In genomic region chr15:62365795-62366442, GRCh38 we compare ENCODE assay signal across 1 cellular context.
TF ChIP-seq lines count a peak whose summit lies in the region.

No MANE protein-coding gene starts in this region.

TF ChIP-seq in HepG2, 621 proteins besides CTCF, POLR2A, EP300 and RAD21 (continued from another document):
- no peak for TF ChIP-seq HBP1 (CRISPR knock-in tag; IDR thresholded peaks at IDR 0.05; ENCODE audit: low read depth)
- no peak for TF ChIP-seq HDAC2 (CRISPR knock-in tag; IDR thresholded peaks at IDR 0.05)
- no peak for TF ChIP-seq TAF1 (CRISPR knock-in tag; IDR thresholded peaks at IDR 0.05)
- no peak for TF ChIP-seq NR3C1 (CRISPR knock-in tag; IDR thresholded peaks at IDR 0.05)
- peak in 1 of 2 experiments; percentile 50; a peak in 1 of 4 replicates for TF ChIP-seq ATF4 (CRISPR knock-in tag; IDR thresholded peaks at IDR 0.05)
- TF ChIP-seq NFATC3 (CRISPR knock-in tag; IDR thresholded peaks at IDR 0.05), result no peak
- no peak for TF ChIP-seq ZBTB39 (CRISPR knock-in tag; IDR thresholded peaks at IDR 0.05)
- TF ChIP-seq ZNF282 (IDR thresholded peaks at IDR 0.05; ENCODE audit: partially characterized antibody), result no peak
- TF ChIP-seq ZNF24 (IDR thresholded peaks at IDR 0.05), result no peak
- TF ChIP-seq ZKSCAN1 (IDR thresholded peaks at IDR 0.05; ENCODE audit: low read length), result no peak
- TF ChIP-seq BHLHE40 (IDR thresholded peaks at IDR 0.05; ENCODE audit: low read length), result no peak
TF ChIP-seq in HepG2: peak in this region for 2.
